In the genomic region with DNA sequence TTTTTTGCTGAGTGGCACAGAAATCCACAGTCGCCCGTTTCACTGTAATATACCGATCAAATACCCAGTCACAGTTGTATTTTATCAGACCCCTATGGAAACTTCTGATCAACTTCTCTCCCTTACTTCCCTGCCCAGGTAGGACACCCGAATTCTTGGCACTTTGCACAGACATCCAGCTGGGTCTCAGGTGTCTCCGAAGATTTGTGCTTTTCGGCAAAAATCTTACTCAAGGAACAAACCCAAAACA, we compare ENCODE assay signal across 8 cellular contexts. TPM values are rescaled to one million over a fixed set of nuclear protein-coding genes. Genes with fewer than 3 reads are reported as not detected.
DNase-seq lines count a peak whose midpoint lies in the region; ATAC-seq and TF ChIP-seq lines count a peak whose summit lies in the region.

No MANE protein-coding gene starts in this region.

- H3K4me3 ChIP-seq in GM12875 (ENCODE audit: low read depth, low read length) (peak overlapping the region; percentile 83), fibroblast of villous mesenchyme (ENCODE audit: low read depth, low read length) (peak overlapping the region; percentile 64), retinal pigment epithelial cell (ENCODE audit: low read length) (peak overlapping the region; percentile 71)

- TF ChIP-seq CTCF in GM12875 (IDR thresholded peaks at IDR 0.05; ENCODE audit: borderline replicate concordance, insufficient read depth, low read depth, low read length) (no peak), fibroblast of villous mesenchyme (IDR thresholded peaks at IDR 0.05; ENCODE audit: insufficient read depth, low read depth, low read length) (no peak), retinal pigment epithelial cell (conservative IDR thresholded peaks at IDR 0.05; ENCODE audit: low read depth, low read length) (no peak)

- DNase-seq in fibroblast of villous mesenchyme (ENCODE audit: low read depth): no peak
- DNase-seq in retinal pigment epithelial cell (ENCODE audit: low read depth): no peak
- DNase-seq in NCI-H2081 treated with DMSO at 0.1 percent for 48 hours (lab: John Stamatoyannopoulos, UW): no peak
- no peak for DNase-seq in NCI-H1694 treated with DMSO at 0.1 percent for 48 hours (lab: John Stamatoyannopoulos, UW)
- no peak for DNase-seq in effector CD4-positive, alpha-beta T cell
- DNase-seq in putamen (ENCODE audit: low spot score): no peak

- ATAC-seq in SK-N-SH treated with all-trans-retinoic acid at 6 μM for 48 hours: peak; percentile 41; the same call in 2 of the 3 replicates

TF ChIP-seq in SK-N-SH treated with all-trans-retinoic acid at 6 μM for 48 hours, 23 proteins besides CTCF, POLR2A, EP300 and RAD21:
- no peak for TF ChIP-seq ZFP30 (CRISPR knock-in tag; IDR thresholded peaks at IDR 0.05)
- no peak for TF ChIP-seq TCF4 (CRISPR knock-in tag; IDR thresholded peaks at IDR 0.05; ENCODE audit: borderline replicate concordance)
- no peak for TF ChIP-seq TOX (CRISPR knock-in tag; IDR thresholded peaks at IDR 0.05; ENCODE audit: borderline replicate concordance)
- TF ChIP-seq GLIS3 (CRISPR knock-in tag; IDR thresholded peaks at IDR 0.05): no peak
- TF ChIP-seq RARB (CRISPR knock-in tag; IDR thresholded peaks at IDR 0.05): no peak
- no peak for TF ChIP-seq SNAI2 (CRISPR knock-in tag; IDR thresholded peaks at IDR 0.05)
- TF ChIP-seq, protein P1, sequence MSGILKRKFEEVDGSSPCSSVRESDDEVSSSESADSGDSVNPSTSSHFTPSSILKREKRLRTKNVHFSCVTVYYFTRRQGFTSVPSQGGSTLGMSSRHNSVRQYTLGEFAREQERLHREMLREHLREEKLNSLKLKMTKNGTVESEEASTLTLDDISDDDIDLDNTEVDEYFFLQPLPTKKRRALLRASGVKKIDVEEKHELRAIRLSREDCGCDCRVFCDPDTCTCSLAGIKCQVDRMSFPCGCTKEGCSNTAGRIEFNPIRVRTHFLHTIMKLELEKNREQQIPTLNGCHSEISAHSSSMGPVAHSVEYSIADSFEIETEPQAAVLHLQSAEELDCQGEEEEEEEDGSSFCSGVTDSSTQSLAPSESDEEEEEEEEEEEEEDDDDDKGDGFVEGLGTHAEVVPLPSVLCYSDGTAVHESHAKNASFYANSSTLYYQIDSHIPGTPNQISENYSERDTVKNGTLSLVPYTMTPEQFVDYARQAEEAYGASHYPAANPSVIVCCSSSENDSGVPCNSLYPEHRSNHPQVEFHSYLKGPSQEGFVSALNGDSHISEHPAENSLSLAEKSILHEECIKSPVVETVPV (CRISPR knock-in tag; IDR thresholded peaks at IDR 0.05): no peak
- no peak for TF ChIP-seq ZNF565 (CRISPR knock-in tag; conservative IDR thresholded peaks at IDR 0.05; ENCODE audit: low read depth)
- TF ChIP-seq ZC3H10 (CRISPR knock-in tag; IDR thresholded peaks at IDR 0.05): no peak
- TF ChIP-seq, protein P2, sequence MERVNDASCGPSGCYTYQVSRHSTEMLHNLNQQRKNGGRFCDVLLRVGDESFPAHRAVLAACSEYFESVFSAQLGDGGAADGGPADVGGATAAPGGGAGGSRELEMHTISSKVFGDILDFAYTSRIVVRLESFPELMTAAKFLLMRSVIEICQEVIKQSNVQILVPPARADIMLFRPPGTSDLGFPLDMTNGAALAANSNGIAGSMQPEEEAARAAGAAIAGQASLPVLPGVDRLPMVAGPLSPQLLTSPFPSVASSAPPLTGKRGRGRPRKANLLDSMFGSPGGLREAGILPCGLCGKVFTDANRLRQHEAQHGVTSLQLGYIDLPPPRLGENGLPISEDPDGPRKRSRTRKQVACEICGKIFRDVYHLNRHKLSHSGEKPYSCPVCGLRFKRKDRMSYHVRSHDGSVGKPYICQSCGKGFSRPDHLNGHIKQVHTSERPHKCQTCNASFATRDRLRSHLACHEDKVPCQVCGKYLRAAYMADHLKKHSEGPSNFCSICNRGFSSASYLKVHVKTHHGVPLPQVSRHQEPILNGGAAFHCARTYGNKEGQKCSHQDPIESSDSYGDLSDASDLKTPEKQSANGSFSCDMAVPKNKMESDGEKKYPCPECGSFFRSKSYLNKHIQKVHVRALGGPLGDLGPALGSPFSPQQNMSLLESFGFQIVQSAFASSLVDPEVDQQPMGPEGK (CRISPR knock-in tag; IDR thresholded peaks at IDR 0.05; ENCODE audit: borderline replicate concordance): no peak
- TF ChIP-seq ISL1 (CRISPR knock-in tag; IDR thresholded peaks at IDR 0.05): no peak
- TF ChIP-seq ZNF8 (CRISPR knock-in tag; IDR thresholded peaks at IDR 0.05): no peak
- TF ChIP-seq ZFP3 (CRISPR knock-in tag; IDR thresholded peaks at IDR 0.05): no peak
- no peak for TF ChIP-seq PPARA (CRISPR knock-in tag; IDR thresholded peaks at IDR 0.05; ENCODE audit: borderline replicate concordance)
- no peak for TF ChIP-seq OSR1 (CRISPR knock-in tag; IDR thresholded peaks at IDR 0.05)
- no peak for TF ChIP-seq BACH2 (CRISPR knock-in tag; IDR thresholded peaks at IDR 0.05; ENCODE audit: borderline replicate concordance)
- no peak for TF ChIP-seq ARNTL (CRISPR knock-in tag; IDR thresholded peaks at IDR 0.05; ENCODE audit: borderline replicate concordance, low read depth)
- no peak for TF ChIP-seq ZNF70 (CRISPR knock-in tag; IDR thresholded peaks at IDR 0.05)
- no peak for TF ChIP-seq ESRRG (CRISPR knock-in tag; IDR thresholded peaks at IDR 0.05)
TF ChIP-seq in SK-N-SH treated with all-trans-retinoic acid at 6 μM for 48 hours: peak in this region for 0.

RNA-seq across cellular contexts. Expression of a gene that starts 0.6 kb away (rescaled TPM):
- 1.3 and 4.3 TPM in 2 replicates for total RNA-seq in fibroblast of villous mesenchyme
